In genomic region chr4:172750910-172751309, GRCh38 we compare ENCODE assay signal across 16 cellular contexts.
DNase-seq lines count a peak whose midpoint lies in the region; ATAC-seq and TF ChIP-seq lines count a peak whose summit lies in the region.
"Had no signal": no experiment of that assay in that cellular context is flagged by ENCODE, and none has a peak within 500 bp of the region (broad histone marks: within the 10 kb centered on the region; RNA-seq: fewer than 3 reads in every experiment).

No MANE protein-coding gene starts in this region.

- H3K27ac ChIP-seq in psoas muscle: no peak overlapping the region
- H3K27ac ChIP-seq: 22Rv1 had no signal

- WGBS in psoas muscle, 3 donors: 85 to 88% (median 87%) methylated on average over 1 of the region's 1 CpG

- no peak overlapping the region for H3K4me3 ChIP-seq in psoas muscle

- no peak overlapping the region for H3K4me3 Mint-ChIP-seq in activated CD4-positive, alpha-beta T cell treated with anti-CD3 and anti-CD28 coated beads for 36 hours
- H3K4me3 Mint-ChIP-seq in stimulated activated effector memory CD8-positive, alpha-beta T cell treated with anti-CD3 and anti-CD28 coated beads, Interleukin-12 subunit alpha, Interleukin-12 subunit beta, amount 100 ng/mL, for 72 hours: no peak overlapping the region
- H3K4me3 Mint-ChIP-seq: activated T-cell treated with anti-CD3 and anti-CD28 coated beads, Interleukin-2, amount 50 U/mL, for 24 hours; IgD-negative memory B cell; type B pancreatic cell had no signal

- ATAC-seq in activated CD4-positive, alpha-beta T cell treated with anti-CD3 and anti-CD28 coated beads for 36 hours: peak; percentile 92
- ATAC-seq in GM21576 (IDR thresholded peaks at IDR 0.05; ENCODE audit: unreplicated experiment): peak; percentile 98
- peak; percentile 98 for ATAC-seq in HG03066 (IDR thresholded peaks at IDR 0.05; ENCODE audit: low read depth, unreplicated experiment)
- ATAC-seq in stimulated activated effector memory CD8-positive, alpha-beta T cell treated with anti-CD3 and anti-CD28 coated beads, Interleukin-12 subunit alpha, Interleukin-12 subunit beta, amount 100 ng/mL, for 72 hours: peak; percentile 63
- no peak for ATAC-seq in psoas muscle
- ATAC-seq: right cardiac atrium had no signal

- no peak overlapping the region for H3K27ac Mint-ChIP-seq in activated CD4-positive, alpha-beta T cell treated with anti-CD3 and anti-CD28 coated beads for 36 hours
- no peak overlapping the region for H3K27ac Mint-ChIP-seq in stimulated activated effector memory CD8-positive, alpha-beta T cell treated with anti-CD3 and anti-CD28 coated beads, Interleukin-12 subunit alpha, Interleukin-12 subunit beta, amount 100 ng/mL, for 72 hours
- H3K27ac Mint-ChIP-seq: activated T-cell treated with anti-CD3 and anti-CD28 coated beads, Interleukin-2, amount 50 U/mL, for 24 hours; IgD-negative memory B cell; type B pancreatic cell had no signal

- TF ChIP-seq CTCF in psoas muscle (IDR thresholded peaks at IDR 0.05): no peak

- H3K4me1 Mint-ChIP-seq in activated CD4-positive, alpha-beta T cell treated with anti-CD3 and anti-CD28 coated beads for 36 hours: peaks cover 4% of the 10 kb centered on the region
- H3K4me1 Mint-ChIP-seq in stimulated activated effector memory CD8-positive, alpha-beta T cell treated with anti-CD3 and anti-CD28 coated beads, Interleukin-12 subunit alpha, Interleukin-12 subunit beta, amount 100 ng/mL, for 72 hours: no peaks in the 10 kb centered on the region
- H3K4me1 Mint-ChIP-seq: IgD-negative memory B cell had no signal

- H3K9me3 ChIP-seq in psoas muscle: no peaks in the 10 kb centered on the region

- no peaks in the 10 kb centered on the region for H3K36me3 ChIP-seq in psoas muscle (ENCODE audit: insufficient read depth in 1 of 2, low read depth in 1 of 2)

- no peak for DNase-seq in activated CD4-positive, alpha-beta T cell treated with anti-CD3 and anti-CD28 coated beads for 36 hours
- DNase-seq in activated CD4-positive, alpha-beta T cell treated with anti-CD3 and anti-CD28 coated beads, Interleukin-2, amount 50 U/mL, for 1 hour: no peak
- no peak for DNase-seq in stimulated activated effector memory CD8-positive, alpha-beta T cell treated with anti-CD3 and anti-CD28 coated beads, Interleukin-12 subunit alpha, Interleukin-12 subunit beta, amount 100 ng/mL, for 72 hours (ENCODE audit: low spot score in 2 of 2)
- DNase-seq in HuH-7 (ENCODE audit: low spot score) (no peak), psoas muscle (no peak), NCI-H226 (no peak)
- DNase-seq: activated T-cell treated with anti-CD3 and anti-CD28 coated beads, Interleukin-2, amount 50 U/mL, for 24 hours; caudate nucleus; DMS 273 treated with DMSO at 0.1 percent for 48 hours; erythroblast; right cardiac atrium had no signal

- H3K9me3 Mint-ChIP-seq in activated CD4-positive, alpha-beta T cell treated with anti-CD3 and anti-CD28 coated beads for 36 hours (ENCODE audit: low read depth): no peaks in the 10 kb centered on the region
- peaks cover 11% of the 10 kb centered on the region for H3K9me3 Mint-ChIP-seq in stimulated activated effector memory CD8-positive, alpha-beta T cell treated with anti-CD3 and anti-CD28 coated beads, Interleukin-12 subunit alpha, Interleukin-12 subunit beta, amount 100 ng/mL, for 72 hours

- no peaks in the 10 kb centered on the region for H3K36me3 Mint-ChIP-seq in activated CD4-positive, alpha-beta T cell treated with anti-CD3 and anti-CD28 coated beads for 36 hours (ENCODE audit: low read depth)
- H3K36me3 Mint-ChIP-seq in stimulated activated effector memory CD8-positive, alpha-beta T cell treated with anti-CD3 and anti-CD28 coated beads, Interleukin-12 subunit alpha, Interleukin-12 subunit beta, amount 100 ng/mL, for 72 hours: no peaks in the 10 kb centered on the region
- H3K36me3 Mint-ChIP-seq: IgD-negative memory B cell, type B pancreatic cell had no signal

- CTCF ChIA-PET in activated CD4-positive, alpha-beta T cell treated with anti-CD3 and anti-CD28 coated beads for 36 hours (lab: Charles Lee): no interaction called here

- no peaks in the 10 kb centered on the region for H3K27me3 ChIP-seq in psoas muscle (ENCODE audit: insufficient read depth in 3 of 3, low read length in 2 of 3)

- no peaks in the 10 kb centered on the region for H3K4me1 ChIP-seq in psoas muscle

- intact Hi-C loops in activated CD4-positive, alpha-beta T cell treated with anti-CD3 and anti-CD28 coated beads for 36 hours (cut with DNase I, micrococcal nuclease): no loop called here
- intact Hi-C loops in psoas muscle (cut with DNase I): no loop called here

- POLR2A ChIA-PET in activated CD4-positive, alpha-beta T cell treated with anti-CD3 and anti-CD28 coated beads for 36 hours (lab: Charles Lee): no interaction called here

- peaks cover 4% of the 10 kb centered on the region for H3K27me3 Mint-ChIP-seq in activated CD4-positive, alpha-beta T cell treated with anti-CD3 and anti-CD28 coated beads for 36 hours
- H3K27me3 Mint-ChIP-seq: activated T-cell treated with anti-CD3 and anti-CD28 coated beads, Interleukin-2, amount 50 U/mL, for 24 hours; IgD-negative memory B cell; type B pancreatic cell had no signal

Comparison
In these comparisons a context has a peak if more than half of its experiments do, and no peak if none do; other contexts are left out.
1. ATAC-seq: peak in activated CD4-positive, alpha-beta T cell treated with anti-CD3 and anti-CD28 coated beads for 36 hours (single experiment), GM21576 (single experiment), HG03066 (single experiment) and stimulated activated effector memory CD8-positive, alpha-beta T cell treated with anti-CD3 and anti-CD28 coated beads, Interleukin-12 subunit alpha, Interleukin-12 subunit beta, amount 100 ng/mL, for 72 hours (single experiment); none in psoas muscle (0 of 4).